In the genomic region with DNA sequence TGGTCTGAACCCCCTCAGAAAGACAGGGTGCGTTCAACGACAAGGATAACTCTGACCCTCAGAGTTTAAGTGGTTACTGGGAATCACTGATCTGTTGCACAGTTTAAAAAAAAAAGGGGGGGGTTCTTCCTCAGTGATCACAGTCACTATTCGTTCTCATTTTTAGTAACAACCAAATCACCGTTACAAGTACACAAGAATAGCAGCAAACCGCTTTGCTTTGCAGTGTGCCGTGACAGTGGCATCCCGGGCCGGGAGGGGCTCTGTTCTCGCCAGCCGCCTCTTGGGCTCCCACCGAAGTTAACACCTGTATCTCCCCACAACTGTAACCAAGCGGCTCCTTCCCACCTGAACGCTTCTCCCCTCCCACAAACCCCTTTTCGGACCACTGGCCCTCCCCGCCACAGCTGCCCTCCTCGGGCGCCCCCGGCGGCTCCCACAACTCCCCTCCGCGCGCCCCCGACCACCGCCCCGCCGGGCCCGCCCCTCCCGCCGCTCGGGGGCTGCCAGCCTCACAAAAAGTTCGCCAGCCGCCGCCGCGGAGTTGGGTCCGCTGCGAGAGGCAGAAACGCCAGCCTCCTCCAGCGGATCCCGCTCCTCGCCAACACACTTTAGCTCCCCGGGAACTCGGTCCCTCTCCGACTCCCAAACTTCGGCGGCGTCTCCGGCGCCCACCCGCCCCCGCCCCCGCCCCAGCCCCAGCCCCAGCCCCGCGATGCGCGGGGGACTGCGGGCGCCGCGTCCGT, we compare ENCODE assay signal across 8 cellular contexts. TPM values are rescaled to one million over a fixed set of nuclear protein-coding genes. Genes with fewer than 3 reads are reported as not detected.
A peak's percentile ranks its signal among the peaks of the same experiment; 100 is the strongest.
DNase-seq lines count a peak whose midpoint lies in the region; FAIRE-seq and TF ChIP-seq lines count a peak whose summit lies in the region.

No MANE protein-coding gene starts in this region.

- TF ChIP-seq CTCF in GM13977 (IDR thresholded peaks at IDR 0.05; ENCODE audit: extremely low read depth, insufficient read depth, missing control alignments) (peak; percentile 5), esophagus squamous epithelium (IDR thresholded peaks at IDR 0.05) (no peak), neural crest cell (conservative IDR thresholded peaks at IDR 0.05) (peak; percentile 23), tibial artery (IDR thresholded peaks at IDR 0.05) (no peak)

- no peaks in the 10 kb centered on the region for H3K27me3 Mint-ChIP-seq in neural crest cell (ENCODE audit: low read depth)

- no peaks in the 10 kb centered on the region for H3K9me3 Mint-ChIP-seq in neural crest cell

- H3K27ac ChIP-seq in esophagus squamous epithelium (peak overlapping the region; percentile 84 to 99 (median 96)), tibial artery (peak overlapping the region; percentile 95 to 98)

- peak; percentile 88 for DNase-seq in GM13977 (ENCODE audit: low spot score)
- DNase-seq in H54 (ENCODE audit: insufficient read length, low spot score) = peak; percentile 44
- peak; percentile 57 for DNase-seq in MG63
- DNase-seq in activated T-cell treated with anti-CD3 and anti-CD28 coated beads for 24 hours (ENCODE audit: low read depth) = peak; percentile 20
- DNase-seq in esophagus squamous epithelium (lab: John Stamatoyannopoulos, UW) = peak; percentile 6
- DNase-seq in neural crest cell (ENCODE audit: low read depth, low spot score) = peak; percentile 43
- DNase-seq in tibial artery = peak; percentile 55 to 70
- no peak for DNase-seq in HTR-8/SVneo (ENCODE audit: insufficient read length, low spot score)

- 0% methylated on average over 12 to 13 of the region's 61 CpGs for WGBS in esophagus squamous epithelium, 2 donors

- H3K9me3 ChIP-seq in MG63 (no peaks in the 10 kb centered on the region), esophagus squamous epithelium (no peaks in the 10 kb centered on the region), tibial artery (no peaks in the 10 kb centered on the region)

- H3K36me3 ChIP-seq in MG63 = no peaks in the 10 kb centered on the region
- H3K36me3 ChIP-seq in esophagus squamous epithelium = no peaks in the 10 kb centered on the region
- no peaks in the 10 kb centered on the region for H3K36me3 ChIP-seq in tibial artery

- peak overlapping the region; percentile 93 for H3K4me3 Mint-ChIP-seq in neural crest cell

- TF ChIP-seq POLR2A in H54 (IDR thresholded peaks at IDR 0.05; ENCODE audit: low read depth, low read length) (no peak), esophagus squamous epithelium (IDR thresholded peaks at IDR 0.05) (peak in 1 of 4 donors; percentile 14)

- FAIRE-seq in H54 (lab: Jason Lieb, UNC) (peak; percentile 70), HTR-8/SVneo (lab: Jason Lieb, UNC) (no peak)

- H3K4me3 ChIP-seq in MG63 (peak overlapping the region; percentile 35), esophagus squamous epithelium (peak overlapping the region; percentile 73 to 97 (median 78)), tibial artery (peak overlapping the region; percentile 94 to 99)

- no peaks in the 10 kb centered on the region for H3K36me3 Mint-ChIP-seq in neural crest cell (ENCODE audit: low read depth)

- in situ Hi-C loops in GM13977 (cut with MboI; ENCODE audit: low pct_unique_long_range_greater_than_20kb, low sequenced_read_pairs, unreplicated experiment) = loop anchor here (25.0 kb wide), 1 partner anchor 237 kb away; no protein-coding TSS in a partner anchor

- H3K4me1 ChIP-seq in esophagus squamous epithelium (peaks cover 11 to 78% (median 21%) of the 10 kb centered on the region in 3 donors), tibial artery (peaks cover 0 to 78% (median 37%) of the 10 kb centered on the region in 4 donors)

- H3K27me3 ChIP-seq in MG63 (peaks cover 4% of the 10 kb centered on the region), esophagus squamous epithelium (no peaks in the 10 kb centered on the region), tibial artery (no peaks in the 10 kb centered on the region)

- H3K4me1 Mint-ChIP-seq in neural crest cell = peaks cover 56% of the 10 kb centered on the region

- intact Hi-C loops in esophagus squamous epithelium (cut with DNase I) (loop anchor here (2.0 to 10.0 kb wide), 5 partner anchors 38 to 325 kb away; a partner anchor contains a TSS), tibial artery (cut with DNase I; ENCODE audit: low total_unique reads) (loop anchor here (2.0 to 10.0 kb wide), 4 partner anchors 38 to 325 kb away; a partner anchor contains a TSS)

- H3K27ac Mint-ChIP-seq in neural crest cell (ENCODE audit: unreplicated experiment) = no peak overlapping the region

RNA-seq across cellular contexts. Expression of a gene that starts 1.2 kb away (rescaled TPM):
- 12.3 and 13.8 TPM in 2 replicates for total RNA-seq in MG63 (2014; rRNA removed; shearing (Covaris generic); ENCODE audit: low replicate concordance)
- total RNA-seq in esophagus squamous epithelium (10 to 100 TPM; 17.1 to 80.3 (median 24.2) TPM), neural crest cell (74.4 and 81.7 TPM in 2 replicates)

Comparison
In these comparisons a context has a peak if more than half of its experiments do, and no peak if none do; other contexts are left out.
1. CTCF ChIP-seq: peak in GM13977 (single experiment) and neural crest cell (single experiment); none in esophagus squamous epithelium (0 of 6) and tibial artery (0 of 2).
2. H3K4me3 ChIP-seq: peak in every context shown above with its lines; median percentile 96 in tibial artery; 78 in esophagus squamous epithelium; 35 in MG63.